Comparison of ENCODE assay signal across 8 cellular contexts in the genomic region with DNA sequence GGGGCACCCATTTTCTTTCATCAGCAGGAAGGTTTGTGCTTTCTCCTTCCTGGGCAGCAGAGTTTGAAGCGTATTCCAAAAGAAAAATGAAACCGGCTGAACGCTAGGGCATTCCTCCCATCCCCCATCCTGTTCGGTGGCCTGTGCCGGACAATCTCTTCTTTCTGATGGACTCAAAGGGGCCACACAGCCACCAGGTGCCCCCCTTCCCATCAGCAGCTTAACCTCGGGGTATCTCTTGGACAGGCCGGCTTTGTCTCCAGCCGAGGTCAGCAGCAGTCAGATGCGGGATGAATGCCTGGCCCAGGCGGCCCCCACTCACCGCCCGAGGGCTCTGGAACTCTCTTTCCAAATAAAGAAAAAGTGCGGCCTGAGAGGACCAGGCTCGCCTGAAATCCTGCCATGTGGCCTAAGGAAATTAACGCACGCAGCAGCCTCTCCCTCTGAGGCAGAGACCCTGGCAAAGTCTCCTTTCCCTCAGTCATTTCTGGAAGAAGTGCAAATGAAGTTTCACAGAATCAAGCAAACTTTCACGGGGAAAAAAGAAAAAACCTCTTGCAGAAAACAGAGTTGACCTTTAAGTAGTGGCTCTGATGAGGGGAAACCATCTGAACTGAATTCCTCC.
DNase-seq lines count a peak whose midpoint lies in the region; ATAC-seq and TF ChIP-seq lines count a peak whose summit lies in the region.

No MANE protein-coding gene starts in this region.

- H3K36me3 Mint-ChIP-seq in activated CD4-positive, alpha-beta T cell treated with anti-CD3 and anti-CD28 coated beads, Interleukin-2, amount 10 ng/mL, durations not matched to agents 24 days and 14 days (ENCODE audit: low read depth) = peaks cover 24% of the 10 kb centered on the region
- H3K36me3 Mint-ChIP-seq in activated CD8-positive, alpha-beta T cell treated with anti-CD3 and anti-CD28 coated beads, Interleukin-2, amount 10 ng/mL, durations not matched to agents 7 days and 5 days (ENCODE audit: low read depth) = peaks cover 16% of the 10 kb centered on the region

- CTCF ChIA-PET in activated CD8-positive, alpha-beta T cell treated with anti-CD3 and anti-CD28 coated beads, Interleukin-2, amount 10 ng/mL, durations not matched to agents 7 days and 5 days (lab: Charles Lee) = interaction anchor here (1.4 to 1.5 kb wide), 2 partner anchors 15 to 166 kb away, joined by 3 read pairs; no protein-coding TSS in a partner anchor

- H3K9me3 Mint-ChIP-seq in activated CD4-positive, alpha-beta T cell treated with anti-CD3 and anti-CD28 coated beads, Interleukin-2, amount 10 ng/mL, durations not matched to agents 24 days and 14 days = no peaks in the 10 kb centered on the region
- no peaks in the 10 kb centered on the region for H3K9me3 Mint-ChIP-seq in activated CD8-positive, alpha-beta T cell treated with anti-CD3 and anti-CD28 coated beads, Interleukin-2, amount 10 ng/mL, durations not matched to agents 7 days and 5 days (ENCODE audit: insufficient read depth)

- H3K4me3 ChIP-seq in cardiac muscle cell = no peak overlapping the region

- no peak for TF ChIP-seq CTCF in cardiac muscle cell (IDR thresholded peaks at IDR 0.05; ENCODE audit: low read depth, low read length)

- H3K36me3 ChIP-seq in cardiac muscle cell = no peaks in the 10 kb centered on the region

- POLR2A ChIA-PET in activated CD8-positive, alpha-beta T cell treated with anti-CD3 and anti-CD28 coated beads, Interleukin-2, amount 10 ng/mL, durations not matched to agents 7 days and 5 days (lab: Charles Lee) = interaction anchor here (0.5 to 1.6 kb wide), 3 partner anchors 45 to 334 kb away, joined by 3 to 9 read pairs (median 7); no protein-coding TSS in a partner anchor

- no peaks in the 10 kb centered on the region for H3K27me3 ChIP-seq in cardiac muscle cell

- H3K4me1 ChIP-seq in cardiac muscle cell (ENCODE audit: low read depth) = peaks cover 24% of the 10 kb centered on the region

- peaks cover 56% of the 10 kb centered on the region for H3K4me1 Mint-ChIP-seq in activated CD4-positive, alpha-beta T cell treated with anti-CD3 and anti-CD28 coated beads, Interleukin-2, amount 10 ng/mL, durations not matched to agents 24 days and 14 days
- H3K4me1 Mint-ChIP-seq in activated CD8-positive, alpha-beta T cell treated with anti-CD3 and anti-CD28 coated beads, Interleukin-2, amount 10 ng/mL, durations not matched to agents 7 days and 5 days (ENCODE audit: low read depth) = peaks cover 57% of the 10 kb centered on the region

- no peaks in the 10 kb centered on the region for H3K27me3 Mint-ChIP-seq in activated CD4-positive, alpha-beta T cell treated with anti-CD3 and anti-CD28 coated beads, Interleukin-2, amount 10 ng/mL, durations not matched to agents 24 days and 14 days
- no peaks in the 10 kb centered on the region for H3K27me3 Mint-ChIP-seq in activated CD8-positive, alpha-beta T cell treated with anti-CD3 and anti-CD28 coated beads, Interleukin-2, amount 10 ng/mL, durations not matched to agents 7 days and 5 days (ENCODE audit: low read depth)

- peak overlapping the region; percentile 93 for H3K27ac Mint-ChIP-seq in activated CD4-positive, alpha-beta T cell treated with anti-CD3 and anti-CD28 coated beads, Interleukin-2, amount 10 ng/mL, durations not matched to agents 24 days and 14 days
- peak overlapping the region; percentile 92 for H3K27ac Mint-ChIP-seq in activated CD8-positive, alpha-beta T cell treated with anti-CD3 and anti-CD28 coated beads, Interleukin-2, amount 10 ng/mL, durations not matched to agents 7 days and 5 days

- no peak for ATAC-seq in activated CD8-positive, alpha-beta T cell treated with anti-CD3 and anti-CD28 coated beads, Interleukin-2, amount 10 ng/mL, durations not matched to agents 7 days and 5 days
- no peak for ATAC-seq in HG03378 (IDR thresholded peaks at IDR 0.05; ENCODE audit: unreplicated experiment)

- DNase-seq in activated CD4-positive, alpha-beta T cell treated with anti-CD3 and anti-CD28 coated beads, Interleukin-2, amount 10 ng/mL, durations not matched to agents 24 days and 14 days = no peak
- DNase-seq in activated CD4-positive, alpha-beta T cell treated with anti-CD3 and anti-CD28 coated beads, Interleukin-2, amount 50 U/mL, for 1 hour = no peak
- no peak for DNase-seq in activated CD8-positive, alpha-beta T cell treated with anti-CD3 and anti-CD28 coated beads, Interleukin-2, amount 10 ng/mL, durations not matched to agents 7 days and 5 days
- DNase-seq in cardiac muscle cell (ENCODE audit: low read depth in 1 of 2, low spot score in 1 of 2) (peak in 1 of 2 donors; percentile 60), putamen (ENCODE audit: low spot score) (peak; percentile 88), AG08396 (ENCODE audit: low spot score) (no peak), AG20443 (ENCODE audit: low spot score) (no peak)

- peak overlapping the region; percentile 41 for H3K27ac ChIP-seq in cardiac muscle cell

- H3K4me3 Mint-ChIP-seq in activated CD4-positive, alpha-beta T cell treated with anti-CD3 and anti-CD28 coated beads, Interleukin-2, amount 10 ng/mL, durations not matched to agents 24 days and 14 days = peak overlapping the region; percentile 84
- peak overlapping the region; percentile 73 for H3K4me3 Mint-ChIP-seq in activated CD8-positive, alpha-beta T cell treated with anti-CD3 and anti-CD28 coated beads, Interleukin-2, amount 10 ng/mL, durations not matched to agents 7 days and 5 days

- intact Hi-C loops in activated CD4-positive, alpha-beta T cell treated with anti-CD3 and anti-CD28 coated beads, Interleukin-2, amount 10 ng/mL, durations not matched to agents 24 days and 14 days (cut with micrococcal nuclease) = loop anchor here (1.0 to 2.0 kb wide), 5 partner anchors 46 to 249 kb away; a partner anchor contains a TSS

- no peaks in the 10 kb centered on the region for H3K9me3 ChIP-seq in cardiac muscle cell (ENCODE audit: low read depth)
